ENCODE assay signal across 20 cellular contexts in genomic region chr3:122273498-122273897, GRCh38. TPM values are rescaled to one million over a fixed set of nuclear protein-coding genes. Genes with fewer than 3 reads are reported as not detected.
DNase-seq lines count a peak whose midpoint lies in the region; ATAC-seq and TF ChIP-seq lines count a peak whose summit lies in the region.
"Had no signal": no experiment of that assay in that cellular context is flagged by ENCODE, and none has a peak within 500 bp of the region (broad histone marks: within the 10 kb centered on the region; RNA-seq: fewer than 3 reads in every experiment).

No MANE protein-coding gene starts in this region.

- no peak for TF ChIP-seq CTCF in OCI-LY7 (conservative IDR thresholded peaks at IDR 0.05; ENCODE audit: low read length)

- peak overlapping the region; percentile 55 for H3K27ac Mint-ChIP-seq in activated naive CD8-positive, alpha-beta T cell treated with anti-CD3 and anti-CD28 coated beads, Interleukin-2, amount 50 U/mL, for 24 hours

- BruUV-seq in OCI-LY7 (replicated peaks; lab: Mats Ljungman, UMichigan), result no TSS peak

- POLR2A ChIA-PET in OCI-LY7 (lab: Charles Lee), result interaction anchor here (0.7 to 0.9 kb wide), 2 partner anchors 10 to 13 kb away, joined by 3 to 4 read pairs; no protein-coding TSS in a partner anchor

- H3K36me3 ChIP-seq in BLaER1, result no peaks in the 10 kb centered on the region
- no peaks in the 10 kb centered on the region for H3K36me3 ChIP-seq in OCI-LY7 (ENCODE audit: insufficient read depth, low read length)

- peak; percentile 40 for ATAC-seq in activated naive CD8-positive, alpha-beta T cell treated with anti-CD3 and anti-CD28 coated beads, Interleukin-2, amount 50 U/mL, for 24 hours
- ATAC-seq in HG03097 (IDR thresholded peaks at IDR 0.05; ENCODE audit: low FRiP score, unreplicated experiment), result no peak
- ATAC-seq: Panc1 had no signal

- H3K4me2 ChIP-seq in BLaER1 (peak overlapping the region; percentile 69), OCI-LY7 (ENCODE audit: low read length) (no peak overlapping the region)

- H3K9ac ChIP-seq in BLaER1, result no peak overlapping the region

- H3K9me3 Mint-ChIP-seq in activated naive CD8-positive, alpha-beta T cell treated with anti-CD3 and anti-CD28 coated beads, Interleukin-2, amount 50 U/mL, for 24 hours, result peaks cover 5% of the 10 kb centered on the region

- peak overlapping the region; percentile 20; the same call in 1 of the 2 replicates for H2AFZ ChIP-seq in OCI-LY7 (ENCODE audit: low read length)

- H3K4me3 ChIP-seq in BLaER1, result no peak overlapping the region
- H3K4me3 ChIP-seq in OCI-LY7 (ENCODE audit: low read depth, low read length, poor library complexity, severe bottlenecking), result no peak overlapping the region

- peaks cover 32% of the 10 kb centered on the region for H3K4me1 Mint-ChIP-seq in activated naive CD8-positive, alpha-beta T cell treated with anti-CD3 and anti-CD28 coated beads, Interleukin-2, amount 50 U/mL, for 24 hours

- H3K27me3 Mint-ChIP-seq in activated naive CD8-positive, alpha-beta T cell treated with anti-CD3 and anti-CD28 coated beads, Interleukin-2, amount 50 U/mL, for 24 hours, result no peaks in the 10 kb centered on the region

- H3K4me3 Mint-ChIP-seq in activated naive CD8-positive, alpha-beta T cell treated with anti-CD3 and anti-CD28 coated beads, Interleukin-2, amount 50 U/mL, for 24 hours, result no peak overlapping the region

- H4K20me1 ChIP-seq in BLaER1, result no peaks in the 10 kb centered on the region
- H4K20me1 ChIP-seq in OCI-LY7 (ENCODE audit: insufficient read depth, low read length), result no peaks in the 10 kb centered on the region

- H3K27ac ChIP-seq in BLaER1 (peak overlapping the region; percentile 90), OCI-LY7 (ENCODE audit: low read depth, low read length, poor library complexity, severe bottlenecking) (no peak overlapping the region)

- H3K4me1 ChIP-seq in BLaER1, result peaks cover 46% of the 10 kb centered on the region
- peaks cover 28% of the 10 kb centered on the region for H3K4me1 ChIP-seq in OCI-LY7 (ENCODE audit: insufficient read depth, low read length, poor library complexity, severe bottlenecking)

- intact Hi-C loops in OCI-LY7 (cut with micrococcal nuclease; ENCODE audit: unreplicated experiment), result no loop called here

- H3K9me3 ChIP-seq in BLaER1 (peaks cover 7% of the 10 kb centered on the region), OCI-LY7 (ENCODE audit: low read length) (no peaks in the 10 kb centered on the region)

- no peaks in the 10 kb centered on the region for H3K9me2 ChIP-seq in OCI-LY7 (ENCODE audit: insufficient read depth, low read length)

- H3K79me2 ChIP-seq in OCI-LY7 (ENCODE audit: insufficient read depth, low read depth, low read length), result no peaks in the 10 kb centered on the region

- H3K27me3 ChIP-seq in BLaER1, result no peaks in the 10 kb centered on the region

- CTCF ChIA-PET in OCI-LY7 (lab: Charles Lee; ENCODE audit: unreplicated experiment), result no interaction called here

- no peaks in the 10 kb centered on the region for H3K36me3 Mint-ChIP-seq in activated naive CD8-positive, alpha-beta T cell treated with anti-CD3 and anti-CD28 coated beads, Interleukin-2, amount 50 U/mL, for 24 hours (ENCODE audit: low read depth)

- DNase-seq in NOMO-1 treated with DMSO at 0.1 percent for 48 hours (lab: John Stamatoyannopoulos, UW; ENCODE audit: unreplicated experiment), result peak; percentile 10
- DNase-seq in NOMO-1 treated with dmso at 0.1 percent for 144 hours (lab: John Stamatoyannopoulos, UW; ENCODE audit: unreplicated experiment), result no peak
- no peak for DNase-seq in OCI-LY7 (ENCODE audit: low spot score)
- no peak for DNase-seq in activated naive CD8-positive, alpha-beta T cell treated with anti-CD3 and anti-CD28 coated beads, Interleukin-2, amount 50 U/mL, for 24 hours
- no peak for DNase-seq in dermis blood vessel endothelial cell
- DNase-seq in cortex of kidney (lab: John Stamatoyannopoulos, UW), result no peak
- DNase-seq: 8988T; C1 segment of cervical spinal cord; DMS153; H7; Karpas-422; NCI-H1436 treated with DMSO at 0.1 percent for 48 hours; NCI-H2081 treated with DMSO at 0.1 percent for 48 hours; NCI-H2227 treated with DMSO at 0.1 percent for 48 hours; NCI-H526; NK-92 treated with Interleukin-12 subunit alpha and Interleukin-12 subunit beta, amount 100 ng/mL, for 24 hours; Right ventricle myocardium superior had no signal

RNA-seq across cellular contexts. Expression of gene CSTA, which starts 51.5 kb away (rescaled TPM):
- 0.22 and 0.62 TPM in 2 replicates for total RNA-seq in OCI-LY7 (2014; rRNA removed; shearing (Covaris generic))
- total RNA-seq in OCI-LY7 (2022) (0.70 TPM in 1 of 2 replicates, not detected in the other), dermis blood vessel endothelial cell (not detected in 2 replicates)
- total RNA-seq: H7 had no signal
